In the genomic region with DNA sequence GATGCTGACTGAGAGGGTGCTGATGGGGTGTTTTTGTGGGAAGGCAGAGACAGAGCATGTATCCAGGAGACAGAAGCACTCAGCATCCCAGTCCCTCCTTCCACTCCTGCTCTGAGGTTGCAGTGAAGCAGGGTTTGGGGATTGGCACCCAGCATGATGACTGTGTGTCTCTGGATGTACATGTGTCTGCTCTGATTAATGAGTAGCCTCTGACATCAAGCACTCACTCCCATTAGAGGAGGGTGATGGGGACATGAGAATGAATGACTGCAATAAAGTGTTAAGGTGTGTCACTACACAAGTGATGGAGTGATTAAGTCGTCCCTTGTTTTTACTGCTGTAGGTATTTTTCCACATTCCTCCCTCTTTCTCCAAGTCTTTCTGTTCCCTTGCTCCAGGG, we compare ENCODE assay signal across 25 cellular contexts. TPM values are rescaled to one million over a fixed set of nuclear protein-coding genes. Genes with fewer than 3 reads are reported as not detected.
"Had no signal": no experiment of that assay in that cellular context is flagged by ENCODE, and none has a peak within 500 bp of the region (broad histone marks: within the 10 kb centered on the region; RNA-seq: fewer than 3 reads in every experiment).

No MANE protein-coding gene starts in this region.

- H3K36me3 Mint-ChIP-seq: stimulated activated effector memory CD8-positive, alpha-beta T cell treated with anti-CD3 and anti-CD28 coated beads, Interleukin-12 subunit alpha, Interleukin-12 subunit beta, amount 100 ng/mL, for 72 hours had no signal

- H3K36me3 ChIP-seq: colonic mucosa, left lung, neutrophil, pancreas, tibial artery, upper lobe of left lung, uterus had no signal

- H3K27ac ChIP-seq: left lung, neutrophil, testis, tibial artery, upper lobe of left lung, uterus had no signal

- H3K4me1 ChIP-seq: left lung, testis, tibial artery, uterus had no signal

- FAIRE-seq: endometrium, frontal cortex, kidney, pancreas had no signal

- H3K27ac Mint-ChIP-seq: effector memory CD8-positive, alpha-beta T cell; mesothelial cell of epicardium; natural killer cell treated with Interleukin-12 subunit alpha and Interleukin-12 subunit beta and Interleukin-15 and Interleukin-18, amount 100 ng/mL, for 72 hours; stimulated activated effector memory CD8-positive, alpha-beta T cell treated with anti-CD3 and anti-CD28 coated beads, Interleukin-12 subunit alpha, Interleukin-12 subunit beta, amount 100 ng/mL, for 72 hours had no signal

- H3K4me1 Mint-ChIP-seq: neural crest cell had no signal

- H3K27me3 ChIP-seq: colonic mucosa, left lung, pancreas, testis, upper lobe of left lung, uterus had no signal

- H3K4me3 Mint-ChIP-seq: effector memory CD8-positive, alpha-beta T cell; mesothelial cell of epicardium; natural killer cell treated with Interleukin-12 subunit alpha and Interleukin-12 subunit beta and Interleukin-15 and Interleukin-18, amount 100 ng/mL, for 72 hours; neural crest cell; stimulated activated effector memory CD8-positive, alpha-beta T cell treated with anti-CD3 and anti-CD28 coated beads, Interleukin-12 subunit alpha, Interleukin-12 subunit beta, amount 100 ng/mL, for 72 hours had no signal

- ATAC-seq: effector memory CD8-positive, alpha-beta T cell; left lung; mucosa of descending colon; natural killer cell treated with Interleukin-12 subunit alpha and Interleukin-12 subunit beta and Interleukin-15 and Interleukin-18, amount 100 ng/mL, for 72 hours; sciatic nerve; stimulated activated effector memory CD8-positive, alpha-beta T cell treated with anti-CD3 and anti-CD28 coated beads, Interleukin-12 subunit alpha, Interleukin-12 subunit beta, amount 100 ng/mL, for 72 hours; stimulated activated naive CD8-positive, alpha-beta T cell treated with anti-CD3 and anti-CD28 coated beads, Interleukin-15, Interleukin-2, amounts not matched to agents 100 U/mL and 50 U/mL, for 24 hours had no signal

- H3K4me3 ChIP-seq: colonic mucosa, left lung, mucosa of descending colon, pancreas, testis, tibial artery, upper lobe of left lung, uterus had no signal

- DNase-seq: colonic mucosa; effector memory CD8-positive, alpha-beta T cell; erythroblast; kidney; left lung; mesenchymal stem cell; mucosa of descending colon; naive B cell; pancreas; stimulated activated CD4-positive, alpha-beta T cell treated with anti-CD3 and anti-CD28 coated beads, Interleukin-2, amount 100 ng/mL, for 24 hours; stimulated activated CD4-positive, alpha-beta T cell treated with anti-CD3 and anti-CD28 coated beads, Interleukin-4, amount 100 ng/mL, for 24 hours; stimulated activated naive CD8-positive, alpha-beta T cell treated with anti-CD3 and anti-CD28 coated beads, Interleukin-15, Interleukin-2, amounts not matched to agents 100 U/mL and 50 U/mL, for 24 hours; substantia nigra; testis; tibial artery; upper lobe of left lung; uterus had no signal

- H3K9me3 ChIP-seq: colonic mucosa, neutrophil, pancreas, testis, uterus had no signal

RNA-seq across cellular contexts. Expression of a gene that starts 9.6 kb away (rescaled TPM):
- total RNA-seq: natural killer cell treated with Interleukin-12 subunit alpha and Interleukin-12 subunit beta and Interleukin-15 and Interleukin-18, amount 100 ng/mL, for 72 hours had no signal
